In the genomic region with DNA sequence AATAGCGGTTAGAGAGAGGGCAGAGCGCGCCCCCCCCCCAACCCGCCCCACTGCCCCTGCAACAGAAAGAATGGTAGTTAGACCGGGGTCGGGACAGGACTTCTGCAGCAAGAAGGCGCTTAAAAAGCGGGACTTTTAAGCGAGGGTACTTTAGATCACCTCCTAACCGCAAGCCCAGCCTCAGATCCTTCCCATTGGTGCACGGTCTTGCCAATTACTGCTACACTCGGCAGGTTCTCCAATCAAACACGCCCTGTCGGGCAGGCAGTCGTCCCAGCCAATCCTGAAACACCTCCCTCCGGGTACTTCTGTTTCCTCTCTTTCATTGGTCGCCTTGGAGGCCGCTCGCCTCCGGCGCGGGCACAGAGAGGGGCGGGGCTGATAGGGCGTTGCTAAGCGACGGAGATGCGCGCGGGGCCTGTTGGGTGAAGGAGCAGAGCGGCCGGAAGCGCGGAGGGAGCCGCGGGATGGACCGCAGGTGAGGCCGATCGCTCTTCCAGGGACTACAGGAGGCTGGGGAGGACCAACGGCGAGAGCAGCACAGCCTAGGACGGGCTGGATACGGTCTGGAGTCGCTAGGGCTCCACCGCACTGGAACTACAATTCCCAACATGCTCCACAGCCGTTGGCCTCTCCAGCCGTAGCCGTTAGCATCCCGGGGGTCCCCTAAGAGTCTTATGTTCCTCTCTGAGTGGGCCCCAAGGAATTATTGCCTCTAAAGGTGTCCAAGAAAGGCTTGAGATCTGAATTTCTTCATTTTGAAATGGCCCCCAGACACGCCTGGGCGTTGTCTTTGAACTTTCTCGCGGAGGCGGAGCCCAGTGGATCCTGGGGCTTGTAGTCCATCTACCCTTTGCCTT, we compare ENCODE assay signal across 8 cellular contexts. TPM values are rescaled to one million over a fixed set of nuclear protein-coding genes. Genes with fewer than 3 reads are reported as not detected.
DNase-seq lines count a peak whose midpoint lies in the region; ATAC-seq and TF ChIP-seq lines count a peak whose summit lies in the region.

TSS of gene PROSER3 (plus strand) at position 428 of the 860 bp plus-strand sequence. CDS start at position 468, 40 bp downstream.

- dilution Hi-C loops in mammary epithelial cell (cut with HindIII; ENCODE audit: low sequenced_read_pairs), result no loop called here

- H3K4me1 ChIP-seq in mammary epithelial cell (ENCODE audit: insufficient read depth, low read length) (peaks cover 19% of the 10 kb centered on the region), iPS-20b (ENCODE audit: insufficient read depth, low read length) (peaks cover 3% of the 10 kb centered on the region; the same call in 1 of the 2 replicates)

- peak within 1 kb of the TSS; percentile 100 for H3K4me3 ChIP-seq in WERI-Rb-1 (ENCODE audit: low read depth, low read length)
- peak within 1 kb of the TSS; percentile 71 to 83 (median 76) for H3K4me3 ChIP-seq in mammary epithelial cell (replicated peaks in 1 of 3; ENCODE audit: insufficient read depth in 1 of 3, low read depth in 2 of 3, low read length in 3 of 3)
- peak within 1 kb of the TSS; percentile 100 for H3K4me3 ChIP-seq in iPS-20b (ENCODE audit: low read length)
- H3K4me3 ChIP-seq in skin epidermis, result peak within 1 kb of the TSS; percentile 60 to 99 (median 78)

- H3K27me3 ChIP-seq in WERI-Rb-1 (ENCODE audit: insufficient read depth, low read depth, severe bottlenecking), result no peaks in the 10 kb centered on the region
- no peaks in the 10 kb centered on the region for H3K27me3 ChIP-seq in mammary epithelial cell (ENCODE audit: insufficient read depth, low read length)
- peaks cover 17% of the 10 kb centered on the region; the same call in 1 of the 2 replicates for H3K27me3 ChIP-seq in iPS-20b (ENCODE audit: insufficient read depth, low read length)

- intact Hi-C loops in mammary epithelial cell (cut with micrococcal nuclease), result loop anchor here (1.0 kb wide), 3 partner anchors 10 to 41 kb away; partner anchors contain the start of genes ARHGAP33 and LIN37

- H3K27ac ChIP-seq in WERI-Rb-1 (peak within 1 kb of the TSS; percentile 97), mammary epithelial cell (ENCODE audit: insufficient read depth, low read depth, low read length) (peak within 1 kb of the TSS; percentile 91), iPS-20b (ENCODE audit: low read length) (peak within 1 kb of the TSS; percentile 99), skin epidermis (peak within 1 kb of the TSS; percentile 63 to 97 (median 92))

- under 1% methylated on average over 24 of the region's 53 CpGs for WGBS in mammary epithelial cell (ENCODE audit: low coverage, missing lambda C conversion rate)

- ATAC-seq in GM18873 (IDR thresholded peaks at IDR 0.05; ENCODE audit: low FRiP score, unreplicated experiment) (peak; percentile 97), HG03139 (IDR thresholded peaks at IDR 0.05; ENCODE audit: unreplicated experiment) (peak; percentile 94)

- no peaks in the 10 kb centered on the region for H3K9me3 ChIP-seq in WERI-Rb-1 (ENCODE audit: severe bottlenecking)
- H3K9me3 ChIP-seq in mammary epithelial cell (replicated peaks; ENCODE audit: insufficient read depth, low read length), result no peaks in the 10 kb centered on the region
- H3K9me3 ChIP-seq in iPS-20b (ENCODE audit: insufficient read depth, low read depth, low read length), result no peaks in the 10 kb centered on the region

- H3K36me3 ChIP-seq in WERI-Rb-1, result peaks cover 48% of the 10 kb centered on the region
- peaks cover 4% of the 10 kb centered on the region for H3K36me3 ChIP-seq in mammary epithelial cell (ENCODE audit: insufficient read depth, low read length)
- peaks cover 22% of the 10 kb centered on the region for H3K36me3 ChIP-seq in iPS-20b (ENCODE audit: insufficient read depth, low read depth, low read length)

- no peaks in the 10 kb centered on the region for H4K20me1 ChIP-seq in mammary epithelial cell (ENCODE audit: insufficient read depth, low read length)

- BruUV-seq in mammary epithelial cell (replicated peaks; lab: Mats Ljungman, UMichigan), result TSS peak; percentile 76

- H2AFZ ChIP-seq in mammary epithelial cell (ENCODE audit: low read depth, low read length), result peak within 1 kb of the TSS; percentile 82

- peak within 1 kb of the TSS; percentile 85 for H3K4me2 ChIP-seq in mammary epithelial cell (ENCODE audit: insufficient read depth, low read depth, low read length)

- CTCF ChIA-PET in mammary epithelial cell (lab: Charles Lee; ENCODE audit: low non-redundant PET), result interaction anchor here (0.6 kb wide), 1 partner anchor 156 kb away, joined by 4 read pairs; no protein-coding TSS in a partner anchor

- in situ Hi-C loops in ACHN (cut with HindIII; ENCODE audit: low pct_ligation_motif_present, low pct_unique_long_range_greater_than_20kb, low sequenced_read_pairs) (no loop called here), mammary epithelial cell (cut with MboI; ENCODE audit: low sequenced_read_pairs in 2 of 2) (no loop called here)

- peaks cover 24% of the 10 kb centered on the region for H3K79me2 ChIP-seq in mammary epithelial cell (ENCODE audit: insufficient read depth, low read length)

- DNase-seq in ACHN (peak; percentile 98), NCI-H2227 (lab: John Stamatoyannopoulos, UW; ENCODE audit: unreplicated experiment) (peak; percentile 100), WERI-Rb-1 (peak; percentile 99), mammary epithelial cell (peak; percentile 99)

- H3K9ac ChIP-seq in mammary epithelial cell (ENCODE audit: insufficient read depth, low read length), result peak within 1 kb of the TSS; percentile 98
- H3K9ac ChIP-seq in iPS-20b (ENCODE audit: low read depth, low read length), result peak within 1 kb of the TSS; percentile 97

- TF ChIP-seq CTCF in WERI-Rb-1 (IDR thresholded peaks at IDR 0.05; ENCODE audit: low read depth, low read length), result no peak
- TF ChIP-seq CTCF in mammary epithelial cell (conservative IDR thresholded peaks at IDR 0.05 in 1 of 2, IDR thresholded peaks at IDR 0.05 in 1 of 2; ENCODE audit: extremely low read depth in 1 of 2, insufficient read depth in 1 of 2, low read depth in 1 of 2, low read length in 2 of 2), result no peak

RNA-seq across cellular contexts. Expression of gene PROSER3, which starts in this region (rescaled TPM):
- 10 to 100 TPM in 1 of 2 donors, 1 to 10 TPM in 1; 9.7 to 48.3 TPM for total RNA-seq in mammary epithelial cell
- 21.2 TPM for polyA plus RNA-seq in mammary epithelial cell
- polyA minus RNA-seq in mammary epithelial cell, result 74.3 TPM

Comparison
In these comparisons a context has a peak if more than half of its experiments do, and no peak if none do; other contexts are left out.
1. Peak in every context shown above with its lines: DNase-seq, ATAC-seq, H3K4me3 ChIP-seq and H3K27ac ChIP-seq.